18 cellular contexts compared by ENCODE assay signal in the genomic region with DNA sequence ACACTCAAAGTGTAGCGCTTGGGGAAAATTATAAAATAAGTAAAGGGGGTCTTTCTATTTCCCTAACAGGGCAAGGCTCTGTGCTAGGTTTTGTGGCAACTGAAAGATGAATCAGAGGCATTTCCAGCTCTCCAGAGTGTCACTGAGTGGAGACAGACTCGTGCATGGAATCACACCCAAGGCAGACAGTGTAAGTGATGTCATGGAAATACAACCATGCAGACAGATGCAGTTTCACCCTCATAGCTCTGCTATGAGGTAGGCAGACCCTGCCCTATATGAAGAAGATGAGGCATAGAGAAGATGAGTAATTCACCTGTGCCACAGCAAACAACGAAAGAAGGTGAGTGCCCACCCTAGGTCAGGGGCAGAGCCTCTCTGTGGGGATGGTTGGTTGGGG.
"Had no signal": no experiment of that assay in that cellular context is flagged by ENCODE, and none has a peak within 500 bp of the region (broad histone marks: within the 10 kb centered on the region; RNA-seq: fewer than 3 reads in every experiment).

No MANE protein-coding gene starts in this region.

- H3K27ac ChIP-seq: adrenal gland, colonic mucosa, neutrophil, vagina had no signal

- H3K36me3 Mint-ChIP-seq: activated naive CD4-positive, alpha-beta T cell treated with anti-CD3 and anti-CD28 coated beads, Interleukin-2, amount 10 ng/mL, durations not matched to agents 7 days and 5 days; immature natural killer cell; naive thymus-derived CD8-positive, alpha-beta T cell; stimulated activated naive B cell treated with anti-CD40 and anti-IgM and Interleukin-4, amounts not matched to agents 10 μg/mL and 1 μg/mL and 100 μg/mL, for 72 hours had no signal

- H3K4me3 Mint-ChIP-seq: activated naive CD4-positive, alpha-beta T cell treated with anti-CD3 and anti-CD28 coated beads, Interleukin-2, amount 10 ng/mL, durations not matched to agents 7 days and 5 days; immature natural killer cell; naive thymus-derived CD8-positive, alpha-beta T cell; stimulated activated naive B cell treated with anti-CD40 and anti-IgM and Interleukin-4, amounts not matched to agents 10 μg/mL and 1 μg/mL and 100 μg/mL, for 72 hours had no signal

- ATAC-seq: esophagus mucosa; left lobe of liver; mucosa of descending colon; naive thymus-derived CD8-positive, alpha-beta T cell; stimulated activated naive B cell treated with anti-CD40 and anti-IgM and Interleukin-4, amounts not matched to agents 10 μg/mL and 1 μg/mL and 100 μg/mL, for 72 hours had no signal

- H3K27ac Mint-ChIP-seq: activated naive CD4-positive, alpha-beta T cell treated with anti-CD3 and anti-CD28 coated beads, Interleukin-2, amount 10 ng/mL, durations not matched to agents 7 days and 5 days; immature natural killer cell; naive thymus-derived CD8-positive, alpha-beta T cell; stimulated activated naive B cell treated with anti-CD40 and anti-IgM and Interleukin-4, amounts not matched to agents 10 μg/mL and 1 μg/mL and 100 μg/mL, for 72 hours had no signal

- H3K27me3 ChIP-seq: adrenal gland, colonic mucosa, tibial artery, vagina had no signal

- H3K9me3 ChIP-seq: adrenal gland, colonic mucosa, mucosa of descending colon, neutrophil, tibial artery, vagina had no signal

- H3K4me1 ChIP-seq: adrenal gland, colonic mucosa had no signal

- H3K4me3 ChIP-seq: adrenal gland, colonic mucosa, mucosa of descending colon, tibial artery, vagina had no signal

- DNase-seq: activated CD4-positive, alpha-beta T cell treated with anti-CD3 and anti-CD28 coated beads, Interleukin-2, amount 50 U/mL, for 48 hours; activated naive CD4-positive, alpha-beta T cell treated with anti-CD3 and anti-CD28 coated beads, Interleukin-2, amount 10 ng/mL, durations not matched to agents 7 days and 5 days; adrenal gland; caudate nucleus; colonic mucosa; immature natural killer cell; mucosa of descending colon; naive thymus-derived CD8-positive, alpha-beta T cell; retina; stimulated activated CD4-positive, alpha-beta T cell treated with anti-CD3 and anti-CD28 coated beads, Interleukin-15, amount 100 ng/mL, for 24 hours; stimulated activated CD4-positive, alpha-beta T cell treated with anti-CD3 and anti-CD28 coated beads, Interleukin-4, amount 100 ng/mL, for 1 hour; stimulated activated naive B cell treated with anti-CD40 and anti-IgM and Interleukin-4, amounts not matched to agents 10 μg/mL and 1 μg/mL and 100 μg/mL, for 72 hours; SW 1271; tibial artery had no signal

- H3K9me3 Mint-ChIP-seq: activated naive CD4-positive, alpha-beta T cell treated with anti-CD3 and anti-CD28 coated beads, Interleukin-2, amount 10 ng/mL, durations not matched to agents 7 days and 5 days; immature natural killer cell; naive thymus-derived CD8-positive, alpha-beta T cell; stimulated activated naive B cell treated with anti-CD40 and anti-IgM and Interleukin-4, amounts not matched to agents 10 μg/mL and 1 μg/mL and 100 μg/mL, for 72 hours had no signal

- H3K36me3 ChIP-seq: adrenal gland, colonic mucosa, neutrophil, tibial artery, vagina had no signal

- H3K4me1 Mint-ChIP-seq: activated naive CD4-positive, alpha-beta T cell treated with anti-CD3 and anti-CD28 coated beads, Interleukin-2, amount 10 ng/mL, durations not matched to agents 7 days and 5 days had no signal
